10 cellular contexts compared by ENCODE assay signal in genomic region chr4:1113311-1114009, GRCh38. TPM values are rescaled to one million over a fixed set of nuclear protein-coding genes. Genes with fewer than 3 reads are reported as not detected.
DNase-seq lines count a peak whose midpoint lies in the region; ATAC-seq and TF ChIP-seq lines count a peak whose summit lies in the region.
"Had no signal": no experiment of that assay in that cellular context is flagged by ENCODE, and none has a peak within 500 bp of the region (broad histone marks: within the 10 kb centered on the region; RNA-seq: fewer than 3 reads in every experiment).

RNF212 (minus strand) TSS chr4:1113564; CDS start chr4:1113464, 100 bp downstream.

- H3K4me3 ChIP-seq in breast epithelium (peak within 1 kb of the TSS; percentile 37 to 69 (median 49)), testis (peak within 1 kb of the TSS; percentile 57 to 72)
- H3K4me3 ChIP-seq: SJSA1 had no signal

- 15 to 16% methylated on average over 9 to 51 of the region's 72 CpGs for WGBS in testis, 2 donors

- CTCF ChIA-PET in MCF 10A (lab: Yijun Ruan, JAX) = no interaction called here

- TF ChIP-seq POLR2A in breast epithelium (IDR thresholded peaks at IDR 0.05) (no peak), testis (IDR thresholded peaks at IDR 0.05) (no peak)

- H3K27ac ChIP-seq in breast epithelium (peak within 1 kb of the TSS in 1 of 2 donors; percentile 33), testis (peak within 1 kb of the TSS; percentile 62 to 75)
- H3K27ac ChIP-seq: SJSA1 had no signal

- POLR2A ChIA-PET in MCF 10A (lab: Yijun Ruan, JAX) = no interaction called here

- intact Hi-C loops in breast epithelium (cut with DNase I; ENCODE audit: low total_unique reads) (loop anchor here (10.0 kb wide), 1 partner anchor 729 kb away; no protein-coding TSS in a partner anchor), MCF 10A (cut with micrococcal nuclease) (no loop called here), testis (cut with DNase I; ENCODE audit: low total_unique reads) (no loop called here)

- H3K27me3 ChIP-seq in breast epithelium = peaks cover 0 to 3% of the 10 kb centered on the region in 2 donors
- no peaks in the 10 kb centered on the region for H3K27me3 ChIP-seq in testis
- H3K27me3 ChIP-seq: SJSA1 had no signal

- H3K4me1 Mint-ChIP-seq in MCF 10A (ENCODE audit: insufficient read depth, unreplicated experiment) (peaks cover 17% of the 10 kb centered on the region), chondrocyte (ENCODE audit: low read depth) (peaks cover 19% of the 10 kb centered on the region), mesothelial cell of epicardium (no peaks in the 10 kb centered on the region)

- H3K4me3 Mint-ChIP-seq in MCF 10A (ENCODE audit: unreplicated experiment) = no peak within 1 kb of the TSS
- H3K4me3 Mint-ChIP-seq in chondrocyte (ENCODE audit: unreplicated experiment) = peak within 1 kb of the TSS; percentile 71
- H3K4me3 Mint-ChIP-seq in mesothelial cell of epicardium = peak within 1 kb of the TSS; percentile 59

- ATAC-seq in HG03521 (IDR thresholded peaks at IDR 0.05; ENCODE audit: unreplicated experiment) (no peak), GM19467 (IDR thresholded peaks at IDR 0.05; ENCODE audit: unreplicated experiment) (no peak), HG02870 (IDR thresholded peaks at IDR 0.05; ENCODE audit: unreplicated experiment) (no peak)

- H3K4me1 ChIP-seq in breast epithelium (no peaks in the 10 kb centered on the region), testis (no peaks in the 10 kb centered on the region)
- H3K4me1 ChIP-seq: SJSA1 had no signal

- H3K9me3 ChIP-seq in breast epithelium = no peaks in the 10 kb centered on the region
- no peaks in the 10 kb centered on the region for H3K9me3 ChIP-seq in testis
- H3K9me3 ChIP-seq: SJSA1 had no signal

- H3K36me3 Mint-ChIP-seq in MCF 10A (ENCODE audit: insufficient read depth, unreplicated experiment) = no peaks in the 10 kb centered on the region
- H3K36me3 Mint-ChIP-seq in chondrocyte (ENCODE audit: low read depth) = no peaks in the 10 kb centered on the region
- no peaks in the 10 kb centered on the region for H3K36me3 Mint-ChIP-seq in mesothelial cell of epicardium

- H3K27ac Mint-ChIP-seq in MCF 10A (ENCODE audit: low read depth, unreplicated experiment) (no peak within 1 kb of the TSS), chondrocyte (ENCODE audit: unreplicated experiment) (peak within 1 kb of the TSS; percentile 41), mesothelial cell of epicardium (no peak within 1 kb of the TSS)

- no peak for TF ChIP-seq CTCF in breast epithelium (IDR thresholded peaks at IDR 0.05)
- TF ChIP-seq CTCF in MCF 10A (IDR thresholded peaks at IDR 0.05; ENCODE audit: unreplicated experiment) = no peak
- TF ChIP-seq CTCF in chondrocyte (IDR thresholded peaks at IDR 0.05) = no peak
- no peak for TF ChIP-seq CTCF in mesothelial cell of epicardium (IDR thresholded peaks at IDR 0.05; ENCODE audit: unreplicated experiment)
- no peak for TF ChIP-seq CTCF in testis (IDR thresholded peaks at IDR 0.05)

- DNase-seq in breast epithelium (ENCODE audit: low spot score in 2 of 2) (no peak), MCF 10A (ENCODE audit: unreplicated experiment) (no peak), chondrocyte (ENCODE audit: low spot score) (no peak), mesothelial cell of epicardium (ENCODE audit: low spot score in 2 of 2, unreplicated experiment in 2 of 2) (peak in 1 of 2 experiments; percentile 51), testis (peak; percentile 38)
- DNase-seq: DND-41 had no signal

- no peaks in the 10 kb centered on the region for H3K9me3 Mint-ChIP-seq in MCF 10A (ENCODE audit: unreplicated experiment)
- no peaks in the 10 kb centered on the region for H3K9me3 Mint-ChIP-seq in chondrocyte (ENCODE audit: low read depth)
- no peaks in the 10 kb centered on the region for H3K9me3 Mint-ChIP-seq in mesothelial cell of epicardium

- BruUV-seq in MCF 10A (replicated peaks; lab: Mats Ljungman, UMichigan) = no TSS peak

- H3K36me3 ChIP-seq in breast epithelium (no peaks in the 10 kb centered on the region), testis (ENCODE audit: low read depth, missing control alignments) (no peaks in the 10 kb centered on the region)
- H3K36me3 ChIP-seq: SJSA1 had no signal

- H3K27me3 Mint-ChIP-seq in MCF 10A (ENCODE audit: insufficient read depth, unreplicated experiment) (peaks cover 55% of the 10 kb centered on the region), chondrocyte (ENCODE audit: low read depth) (peaks cover 36% of the 10 kb centered on the region), mesothelial cell of epicardium (ENCODE audit: low read depth) (peaks cover 80% of the 10 kb centered on the region)

RNA-seq across cellular contexts. Expression of gene RNF212, which starts in this region (rescaled TPM):
- 10 to 100 TPM in 1 of 3 donors, 1 to 10 TPM in 2; 5.1 to 15.7 (median 6.4) TPM for total RNA-seq in breast epithelium
- not detected in 2 replicates for total RNA-seq in MCF 10A (2022)
- 4.6 to 12.8 TPM (median 9.1 TPM) in 3 replicates for total RNA-seq in chondrocyte
- 10.9 to 15.6 TPM (median 13.4 TPM) in 3 replicates for total RNA-seq in mesothelial cell of epicardium
- total RNA-seq in testis = 10 to 100 TPM; 33.6 to 40.3 TPM
- polyA plus RNA-seq in testis (ENCODE audit: insufficient read depth, low read depth, low replicate concordance) = 21.0 TPM
- total RNA-seq: SJSA1 had no signal
